1 cellular context compared by ENCODE assay signal in genomic region chr11:47847892-47848635, GRCh38.
A peak's percentile ranks its signal among the peaks of the same experiment; 100 is the strongest.
TF ChIP-seq lines count a peak whose summit lies in the region.

A gene with protein sequence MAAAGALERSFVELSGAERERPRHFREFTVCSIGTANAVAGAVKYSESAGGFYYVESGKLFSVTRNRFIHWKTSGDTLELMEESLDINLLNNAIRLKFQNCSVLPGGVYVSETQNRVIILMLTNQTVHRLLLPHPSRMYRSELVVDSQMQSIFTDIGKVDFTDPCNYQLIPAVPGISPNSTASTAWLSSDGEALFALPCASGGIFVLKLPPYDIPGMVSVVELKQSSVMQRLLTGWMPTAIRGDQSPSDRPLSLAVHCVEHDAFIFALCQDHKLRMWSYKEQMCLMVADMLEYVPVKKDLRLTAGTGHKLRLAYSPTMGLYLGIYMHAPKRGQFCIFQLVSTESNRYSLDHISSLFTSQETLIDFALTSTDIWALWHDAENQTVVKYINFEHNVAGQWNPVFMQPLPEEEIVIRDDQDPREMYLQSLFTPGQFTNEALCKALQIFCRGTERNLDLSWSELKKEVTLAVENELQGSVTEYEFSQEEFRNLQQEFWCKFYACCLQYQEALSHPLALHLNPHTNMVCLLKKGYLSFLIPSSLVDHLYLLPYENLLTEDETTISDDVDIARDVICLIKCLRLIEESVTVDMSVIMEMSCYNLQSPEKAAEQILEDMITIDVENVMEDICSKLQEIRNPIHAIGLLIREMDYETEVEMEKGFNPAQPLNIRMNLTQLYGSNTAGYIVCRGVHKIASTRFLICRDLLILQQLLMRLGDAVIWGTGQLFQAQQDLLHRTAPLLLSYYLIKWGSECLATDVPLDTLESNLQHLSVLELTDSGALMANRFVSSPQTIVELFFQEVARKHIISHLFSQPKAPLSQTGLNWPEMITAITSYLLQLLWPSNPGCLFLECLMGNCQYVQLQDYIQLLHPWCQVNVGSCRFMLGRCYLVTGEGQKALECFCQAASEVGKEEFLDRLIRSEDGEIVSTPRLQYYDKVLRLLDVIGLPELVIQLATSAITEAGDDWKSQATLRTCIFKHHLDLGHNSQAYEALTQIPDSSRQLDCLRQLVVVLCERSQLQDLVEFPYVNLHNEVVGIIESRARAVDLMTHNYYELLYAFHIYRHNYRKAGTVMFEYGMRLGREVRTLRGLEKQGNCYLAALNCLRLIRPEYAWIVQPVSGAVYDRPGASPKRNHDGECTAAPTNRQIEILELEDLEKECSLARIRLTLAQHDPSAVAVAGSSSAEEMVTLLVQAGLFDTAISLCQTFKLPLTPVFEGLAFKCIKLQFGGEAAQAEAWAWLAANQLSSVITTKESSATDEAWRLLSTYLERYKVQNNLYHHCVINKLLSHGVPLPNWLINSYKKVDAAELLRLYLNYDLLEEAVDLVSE (N-terminal part only) (minus strand): TSS chr11:47848350. CDS start chr11:47848318, 32 bp downstream.

TF ChIP-seq in K562, 482 proteins besides CTCF, POLR2A, EP300 and RAD21 (continued from another document):
- TF ChIP-seq CTCFL (IDR thresholded peaks at IDR 0.05; ENCODE audit: borderline replicate concordance, insufficient read depth, low read depth, low read length, poor library complexity, severe bottlenecking) (no peak), CREB3 (tag; conservative IDR thresholded peaks at IDR 0.05; ENCODE audit: low read depth) (no peak), ZNF41 (CRISPR knock-in tag; conservative IDR thresholded peaks at IDR 0.05) (no peak), ZBTB8A (IDR thresholded peaks at IDR 0.05; ENCODE audit: partially characterized antibody) (no peak), SMAD4 (CRISPR knock-in tag; conservative IDR thresholded peaks at IDR 0.05) (peak; percentile 70; the same call in 1 of the 2 replicates), ZNF24 (IDR thresholded peaks at IDR 0.05) (no peak), PTRF (tag; IDR thresholded peaks at IDR 0.05) (no peak), MAFG (tag; conservative IDR thresholded peaks at IDR 0.05) (no peak), GABPB1 (CRISPR knock-in tag; IDR thresholded peaks at IDR 0.05) (peak; percentile 98), IFI16 (CRISPR knock-in tag; IDR thresholded peaks at IDR 0.05) (no peak), SREBF2 (CRISPR knock-in tag; IDR thresholded peaks at IDR 0.05) (no peak), FOXP1 (CRISPR knock-in tag; IDR thresholded peaks at IDR 0.05) (peak; percentile 20), DDX20 (tag; IDR thresholded peaks at IDR 0.05; ENCODE audit: low read depth) (no peak), ZNF282 (CRISPR knock-in tag; IDR thresholded peaks at IDR 0.05) (no peak), BCOR (IDR thresholded peaks at IDR 0.05) (0 out of 2 replicates have a peak, but pooled peaks have one; percentile 9), RHOXF2B (CRISPR knock-in tag; conservative IDR thresholded peaks at IDR 0.05) (no peak), MYBL2 (IDR thresholded peaks at IDR 0.05; ENCODE audit: low read depth) (no peak), MYBL2 (CRISPR knock-in tag; IDR thresholded peaks at IDR 0.05; ENCODE audit: borderline replicate concordance) (no peak), ETV5 (CRISPR knock-in tag; IDR thresholded peaks at IDR 0.05; ENCODE audit: low read depth) (peak; percentile 79), C11orf30 (IDR thresholded peaks at IDR 0.05; ENCODE audit: low read depth) (peak; percentile 99), ZNF143 (CRISPR knock-in tag; IDR thresholded peaks at IDR 0.05) (no peak), ZNF75A (CRISPR knock-in tag; IDR thresholded peaks at IDR 0.05) (no peak), HDAC3 (IDR thresholded peaks at IDR 0.05; ENCODE audit: borderline replicate concordance, partially characterized antibody) (no peak), TGIF2 (CRISPR knock-in tag; IDR thresholded peaks at IDR 0.05) (no peak), ZNF146 (CRISPR knock-in tag; IDR thresholded peaks at IDR 0.05; ENCODE audit: unreplicated experiment) (no peak), BRD9 (IDR thresholded peaks at IDR 0.05; ENCODE audit: low read depth, partially characterized antibody) (no peak), PTBP1 (IDR thresholded peaks at IDR 0.05; ENCODE audit: low read depth, low read length) (no peak)
- TF ChIP-seq, protein P1, sequence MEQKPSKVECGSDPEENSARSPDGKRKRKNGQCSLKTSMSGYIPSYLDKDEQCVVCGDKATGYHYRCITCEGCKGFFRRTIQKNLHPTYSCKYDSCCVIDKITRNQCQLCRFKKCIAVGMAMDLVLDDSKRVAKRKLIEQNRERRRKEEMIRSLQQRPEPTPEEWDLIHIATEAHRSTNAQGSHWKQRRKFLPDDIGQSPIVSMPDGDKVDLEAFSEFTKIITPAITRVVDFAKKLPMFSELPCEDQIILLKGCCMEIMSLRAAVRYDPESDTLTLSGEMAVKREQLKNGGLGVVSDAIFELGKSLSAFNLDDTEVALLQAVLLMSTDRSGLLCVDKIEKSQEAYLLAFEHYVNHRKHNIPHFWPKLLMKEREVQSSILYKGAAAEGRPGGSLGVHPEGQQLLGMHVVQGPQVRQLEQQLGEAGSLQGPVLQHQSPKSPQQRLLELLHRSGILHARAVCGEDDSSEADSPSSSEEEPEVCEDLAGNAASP (IDR thresholded peaks at IDR 0.05) = no peak
- TF ChIP-seq, protein P2, sequence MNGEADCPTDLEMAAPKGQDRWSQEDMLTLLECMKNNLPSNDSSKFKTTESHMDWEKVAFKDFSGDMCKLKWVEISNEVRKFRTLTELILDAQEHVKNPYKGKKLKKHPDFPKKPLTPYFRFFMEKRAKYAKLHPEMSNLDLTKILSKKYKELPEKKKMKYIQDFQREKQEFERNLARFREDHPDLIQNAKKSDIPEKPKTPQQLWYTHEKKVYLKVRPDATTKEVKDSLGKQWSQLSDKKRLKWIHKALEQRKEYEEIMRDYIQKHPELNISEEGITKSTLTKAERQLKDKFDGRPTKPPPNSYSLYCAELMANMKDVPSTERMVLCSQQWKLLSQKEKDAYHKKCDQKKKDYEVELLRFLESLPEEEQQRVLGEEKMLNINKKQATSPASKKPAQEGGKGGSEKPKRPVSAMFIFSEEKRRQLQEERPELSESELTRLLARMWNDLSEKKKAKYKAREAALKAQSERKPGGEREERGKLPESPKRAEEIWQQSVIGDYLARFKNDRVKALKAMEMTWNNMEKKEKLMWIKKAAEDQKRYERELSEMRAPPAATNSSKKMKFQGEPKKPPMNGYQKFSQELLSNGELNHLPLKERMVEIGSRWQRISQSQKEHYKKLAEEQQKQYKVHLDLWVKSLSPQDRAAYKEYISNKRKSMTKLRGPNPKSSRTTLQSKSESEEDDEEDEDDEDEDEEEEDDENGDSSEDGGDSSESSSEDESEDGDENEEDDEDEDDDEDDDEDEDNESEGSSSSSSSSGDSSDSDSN (IDR thresholded peaks at IDR 0.05; ENCODE audit: borderline replicate concordance in 1 of 2, low read depth in 2 of 2, low read length in 2 of 2) = no peak
- TF ChIP-seq, protein P3, sequence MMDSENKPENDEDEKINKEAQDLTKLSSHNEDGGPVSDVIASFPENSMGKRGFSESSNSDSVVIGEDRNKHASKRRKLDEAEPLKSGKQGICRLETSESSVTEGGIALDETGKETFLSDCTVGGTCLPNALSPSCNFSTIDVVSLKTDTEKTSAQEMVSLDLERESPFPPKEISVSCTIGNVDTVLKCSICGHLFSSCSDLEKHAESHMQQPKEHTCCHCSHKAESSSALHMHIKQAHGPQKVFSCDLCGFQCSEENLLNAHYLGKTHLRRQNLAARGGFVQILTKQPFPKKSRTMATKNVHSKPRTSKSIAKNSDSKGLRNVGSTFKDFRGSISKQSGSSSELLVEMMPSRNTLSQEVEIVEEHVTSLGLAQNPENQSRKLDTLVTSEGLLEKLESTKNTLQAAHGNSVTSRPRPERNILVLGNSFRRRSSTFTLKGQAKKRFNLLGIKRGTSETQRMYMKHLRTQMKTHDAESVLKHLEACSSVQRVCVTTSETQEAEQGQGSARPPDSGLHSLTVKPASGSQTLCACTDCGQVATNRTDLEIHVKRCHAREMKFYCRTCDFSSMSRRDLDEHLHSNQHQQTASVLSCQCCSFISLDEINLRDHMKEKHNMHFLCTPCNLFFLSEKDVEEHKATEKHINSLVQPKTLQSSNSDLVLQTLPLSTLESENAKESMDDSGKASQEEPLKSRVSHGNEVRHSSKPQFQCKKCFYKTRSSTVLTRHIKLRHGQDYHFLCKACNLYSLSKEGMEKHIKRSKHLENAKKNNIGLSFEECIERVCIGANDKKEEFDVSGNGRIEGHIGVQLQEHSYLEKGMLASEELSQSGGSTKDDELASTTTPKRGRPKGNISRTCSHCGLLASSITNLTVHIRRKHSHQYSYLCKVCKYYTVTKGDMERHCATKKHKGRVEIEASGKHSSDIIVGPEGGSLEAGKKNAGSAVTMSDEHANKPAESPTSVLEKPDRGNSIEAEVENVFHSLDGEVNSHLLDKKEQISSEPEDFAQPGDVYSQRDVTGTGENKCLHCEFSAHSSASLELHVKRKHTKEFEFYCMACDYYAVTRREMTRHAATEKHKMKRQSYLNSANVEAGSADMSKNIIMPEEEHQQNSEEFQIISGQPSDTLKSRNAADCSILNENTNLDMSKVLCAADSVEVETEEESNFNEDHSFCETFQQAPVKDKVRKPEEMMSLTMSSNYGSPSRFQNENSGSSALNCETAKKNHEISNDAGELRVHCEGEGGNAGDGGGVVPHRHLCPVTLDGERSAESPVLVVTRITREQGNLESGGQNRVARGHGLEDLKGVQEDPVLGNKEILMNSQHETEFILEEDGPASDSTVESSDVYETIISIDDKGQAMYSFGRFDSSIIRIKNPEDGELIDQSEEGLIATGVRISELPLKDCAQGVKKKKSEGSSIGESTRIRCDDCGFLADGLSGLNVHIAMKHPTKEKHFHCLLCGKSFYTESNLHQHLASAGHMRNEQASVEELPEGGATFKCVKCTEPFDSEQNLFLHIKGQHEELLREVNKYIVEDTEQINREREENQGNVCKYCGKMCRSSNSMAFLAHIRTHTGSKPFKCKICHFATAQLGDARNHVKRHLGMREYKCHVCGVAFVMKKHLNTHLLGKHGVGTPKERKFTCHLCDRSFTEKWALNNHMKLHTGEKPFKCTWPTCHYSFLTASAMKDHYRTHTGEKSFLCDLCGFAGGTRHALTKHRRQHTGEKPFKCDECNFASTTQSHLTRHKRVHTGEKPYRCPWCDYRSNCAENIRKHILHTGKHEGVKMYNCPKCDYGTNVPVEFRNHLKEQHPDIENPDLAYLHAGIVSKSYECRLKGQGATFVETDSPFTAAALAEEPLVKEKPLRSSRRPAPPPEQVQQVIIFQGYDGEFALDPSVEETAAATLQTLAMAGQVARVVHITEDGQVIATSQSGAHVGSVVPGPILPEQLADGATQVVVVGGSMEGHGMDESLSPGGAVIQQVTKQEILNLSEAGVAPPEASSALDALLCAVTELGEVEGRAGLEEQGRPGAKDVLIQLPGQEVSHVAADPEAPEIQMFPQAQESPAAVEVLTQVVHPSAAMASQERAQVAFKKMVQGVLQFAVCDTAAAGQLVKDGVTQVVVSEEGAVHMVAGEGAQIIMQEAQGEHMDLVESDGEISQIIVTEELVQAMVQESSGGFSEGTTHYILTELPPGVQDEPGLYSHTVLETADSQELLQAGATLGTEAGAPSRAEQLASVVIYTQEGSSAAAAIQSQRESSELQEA (IDR thresholded peaks at IDR 0.05; ENCODE audit: low read depth) = no peak
- TF ChIP-seq, protein P4, sequence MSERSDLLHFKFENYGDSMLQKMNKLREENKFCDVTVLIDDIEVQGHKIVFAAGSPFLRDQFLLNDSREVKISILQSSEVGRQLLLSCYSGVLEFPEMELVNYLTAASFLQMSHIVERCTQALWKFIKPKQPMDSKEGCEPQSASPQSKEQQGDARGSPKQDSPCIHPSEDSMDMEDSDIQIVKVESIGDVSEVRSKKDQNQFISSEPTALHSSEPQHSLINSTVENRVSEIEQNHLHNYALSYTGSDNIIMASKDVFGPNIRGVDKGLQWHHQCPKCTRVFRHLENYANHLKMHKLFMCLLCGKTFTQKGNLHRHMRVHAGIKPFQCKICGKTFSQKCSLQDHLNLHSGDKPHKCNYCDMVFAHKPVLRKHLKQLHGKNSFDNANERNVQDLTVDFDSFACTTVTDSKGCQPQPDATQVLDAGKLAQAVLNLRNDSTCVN (CRISPR knock-in tag; IDR thresholded peaks at IDR 0.05) = no peak
- TF ChIP-seq, protein P5, sequence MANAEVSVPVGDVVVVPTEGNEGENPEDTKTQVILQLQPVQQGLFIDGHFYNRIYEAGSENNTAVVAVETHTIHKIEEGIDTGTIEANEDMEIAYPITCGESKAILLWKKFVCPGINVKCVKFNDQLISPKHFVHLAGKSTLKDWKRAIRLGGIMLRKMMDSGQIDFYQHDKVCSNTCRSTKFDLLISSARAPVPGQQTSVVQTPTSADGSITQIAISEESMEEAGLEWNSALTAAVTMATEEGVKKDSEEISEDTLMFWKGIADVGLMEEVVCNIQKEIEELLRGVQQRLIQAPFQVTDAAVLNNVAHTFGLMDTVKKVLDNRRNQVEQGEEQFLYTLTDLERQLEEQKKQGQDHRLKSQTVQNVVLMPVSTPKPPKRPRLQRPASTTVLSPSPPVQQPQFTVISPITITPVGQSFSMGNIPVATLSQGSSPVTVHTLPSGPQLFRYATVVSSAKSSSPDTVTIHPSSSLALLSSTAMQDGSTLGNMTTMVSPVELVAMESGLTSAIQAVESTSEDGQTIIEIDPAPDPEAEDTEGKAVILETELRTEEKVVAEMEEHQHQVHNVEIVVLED (CRISPR knock-in tag; IDR thresholded peaks at IDR 0.05) = peak; percentile 78
